10 cellular contexts compared by ENCODE assay signal in the genomic region with DNA sequence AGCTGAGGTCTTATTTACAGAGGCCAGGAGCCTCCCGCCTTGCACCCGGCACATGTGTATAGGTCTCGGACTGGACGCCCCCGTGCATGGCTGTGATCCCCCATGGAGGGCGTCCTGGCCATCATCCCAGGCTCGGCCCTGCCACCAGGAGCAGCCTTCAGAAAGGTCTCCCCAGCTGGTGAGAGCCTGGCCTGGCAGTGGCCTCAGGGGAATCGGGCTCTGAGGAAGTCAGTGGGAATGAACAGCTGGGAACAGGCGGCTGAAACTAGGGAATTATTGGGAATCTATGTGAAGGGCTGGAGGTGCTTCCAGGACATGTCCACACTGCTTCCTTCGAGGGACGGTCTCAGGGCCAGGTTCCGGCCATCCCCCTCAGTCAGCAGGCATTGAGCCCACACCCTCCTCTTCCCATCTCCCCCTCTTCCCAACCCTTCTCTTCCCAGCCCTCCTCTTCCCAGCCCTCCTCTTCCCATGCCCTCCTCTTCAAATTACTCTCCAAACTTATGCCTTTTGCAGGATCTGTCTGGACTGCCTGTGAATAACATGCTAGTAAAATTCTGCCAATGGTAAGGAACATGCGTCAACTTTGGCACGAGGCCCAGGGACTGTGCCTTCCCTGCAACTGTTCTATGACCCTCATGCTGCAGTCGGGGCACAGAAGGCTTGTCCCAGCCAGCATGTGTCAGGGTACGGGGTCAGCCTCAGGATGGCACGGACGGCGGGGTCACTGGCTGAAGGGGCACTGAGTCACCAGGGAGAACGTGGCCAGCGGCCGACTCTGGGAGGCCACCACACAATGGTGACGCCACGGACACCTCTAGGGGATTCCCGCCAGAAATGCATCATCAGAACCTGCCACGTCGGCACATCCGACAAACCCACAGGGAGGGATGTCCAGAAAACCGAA. TPM values are rescaled to one million over a fixed set of nuclear protein-coding genes. Genes with fewer than 3 reads are reported as not detected.
DNase-seq lines count a peak whose midpoint lies in the region; ATAC-seq lines count a peak whose summit lies in the region.
"Had no signal": no experiment of that assay in that cellular context is flagged by ENCODE, and none has a peak within 500 bp of the region (broad histone marks: within the 10 kb centered on the region; RNA-seq: fewer than 3 reads in every experiment).

No MANE protein-coding gene starts in this region.

- peak overlapping the region in 1 of 2 donors; percentile 8 for H3K4me3 Mint-ChIP-seq in effector memory CD8-positive, alpha-beta T cell
- H3K4me3 Mint-ChIP-seq in naive thymus-derived CD4-positive, alpha-beta T cell = peak overlapping the region in 2 of 10 donors; percentile 39 to 67

- no peak overlapping the region for H2AFZ ChIP-seq in ACC112 (ENCODE audit: low read length, unreplicated experiment)

- H3K9me3 ChIP-seq in naive thymus-derived CD4-positive, alpha-beta T cell (ENCODE audit: control insufficient read depth in 2 of 3, low read length in 3 of 3) = no peaks in the 10 kb centered on the region

- POLR2A ChIA-PET in naive thymus-derived CD4-positive, alpha-beta T cell (lab: Charles Lee) = no interaction called here

- no peaks in the 10 kb centered on the region for H3K9me3 Mint-ChIP-seq in effector memory CD8-positive, alpha-beta T cell
- peaks cover 0 to 9% (median 0%) of the 10 kb centered on the region in 11 donors for H3K9me3 Mint-ChIP-seq in naive thymus-derived CD4-positive, alpha-beta T cell

- peaks cover 6% of the 10 kb centered on the region; the same call in 1 of the 2 replicates for H3K36me3 ChIP-seq in ACC112 (ENCODE audit: insufficient read depth, low read length)
- peaks cover 4 to 89% (median 31%) of the 10 kb centered on the region in 3 experiments for H3K36me3 ChIP-seq in naive thymus-derived CD4-positive, alpha-beta T cell (ENCODE audit: control insufficient read depth in 2 of 3, insufficient read depth in 3 of 3, low read length in 3 of 3)

- peaks cover 3 to 14% of the 10 kb centered on the region in 2 donors for H3K4me1 Mint-ChIP-seq in effector memory CD8-positive, alpha-beta T cell (ENCODE audit: low read depth in 2 of 2)
- peaks cover 0 to 6% (median 3%) of the 10 kb centered on the region in 7 donors for H3K4me1 Mint-ChIP-seq in naive thymus-derived CD4-positive, alpha-beta T cell

- no peak overlapping the region for H3K4me3 ChIP-seq in ACC112 (ENCODE audit: low read depth, low read length)
- no peak overlapping the region for H3K4me3 ChIP-seq in naive thymus-derived CD4-positive, alpha-beta T cell (ENCODE audit: low read length)

- CTCF ChIA-PET in naive thymus-derived CD4-positive, alpha-beta T cell (lab: Charles Lee) = no interaction called here

- peak overlapping the region in 1 of 2 donors; percentile 89 for H3K27ac Mint-ChIP-seq in effector memory CD8-positive, alpha-beta T cell
- peak overlapping the region in 7 of 9 donors; percentile 23 to 81 (median 38) for H3K27ac Mint-ChIP-seq in naive thymus-derived CD4-positive, alpha-beta T cell

- DNase-seq in NCI-H1694 (lab: John Stamatoyannopoulos, UW) (peak; percentile 72), NOMO-1 (lab: John Stamatoyannopoulos, UW; ENCODE audit: unreplicated experiment in 2 of 2) (no peak)
- DNase-seq in effector memory CD8-positive, alpha-beta T cell = no peak
- no peak for DNase-seq in naive thymus-derived CD4-positive, alpha-beta T cell
- DNase-seq: amniotic stem cell, NCI-H1417 treated with DMSO at 0.1 percent for 48 hours had no signal

- no peaks in the 10 kb centered on the region for H3K27me3 Mint-ChIP-seq in effector memory CD8-positive, alpha-beta T cell
- no peaks in the 10 kb centered on the region for H3K27me3 Mint-ChIP-seq in naive thymus-derived CD4-positive, alpha-beta T cell

- peak; percentile 15 for ATAC-seq in effector memory CD8-positive, alpha-beta T cell (replicated peaks)
- ATAC-seq in naive thymus-derived CD4-positive, alpha-beta T cell = no peak
- ATAC-seq in GM21529 (IDR thresholded peaks at IDR 0.05; ENCODE audit: unreplicated experiment) (no peak), GM21360 (IDR thresholded peaks at IDR 0.05; ENCODE audit: unreplicated experiment) (no peak), HG02763 (IDR thresholded peaks at IDR 0.05; ENCODE audit: unreplicated experiment) (no peak)

- peaks cover 76% of the 10 kb centered on the region for H3K36me3 Mint-ChIP-seq in effector memory CD8-positive, alpha-beta T cell (ENCODE audit: insufficient read depth)
- H3K36me3 Mint-ChIP-seq in naive thymus-derived CD4-positive, alpha-beta T cell = peaks cover 8 to 37% (median 15%) of the 10 kb centered on the region in 5 donors

- H3K4me1 ChIP-seq in ACC112 (ENCODE audit: control insufficient read depth, insufficient read depth, low read length, unreplicated experiment) = peaks cover 25% of the 10 kb centered on the region
- no peaks in the 10 kb centered on the region for H3K4me1 ChIP-seq in naive thymus-derived CD4-positive, alpha-beta T cell (ENCODE audit: control insufficient read depth in 2 of 2, insufficient read depth in 2 of 2, low read length in 2 of 2)

- no peaks in the 10 kb centered on the region for H3K27me3 ChIP-seq in ACC112 (ENCODE audit: insufficient read depth, low read length)
- H3K27me3 ChIP-seq in naive thymus-derived CD4-positive, alpha-beta T cell (ENCODE audit: control insufficient read depth in 2 of 2, insufficient read depth in 2 of 2, low read length in 2 of 2) = no peaks in the 10 kb centered on the region

- H3K27ac ChIP-seq in ACC112 (ENCODE audit: low read depth, low read length) = peak overlapping the region; percentile 94
- no peak overlapping the region for H3K27ac ChIP-seq in naive thymus-derived CD4-positive, alpha-beta T cell (ENCODE audit: low read depth, low read length)

- intact Hi-C loops in naive thymus-derived CD4-positive, alpha-beta T cell (cut with micrococcal nuclease) = loop anchor here in 1 of 2 donors (10.0 kb wide), 1 partner anchor 183 kb away; no protein-coding TSS in a partner anchor

- no peaks in the 10 kb centered on the region for H3K79me2 ChIP-seq in ACC112 (ENCODE audit: control insufficient read depth, insufficient read depth, low read length, unreplicated experiment)

RNA-seq across cellular contexts. Expression of a gene that starts 24.2 kb away (rescaled TPM):
- total RNA-seq in naive thymus-derived CD4-positive, alpha-beta T cell = 10 to 100 TPM in 4 of 5 experiments, 1 to 10 TPM in 1; 8.0 to 27.0 (median 19.1) TPM
- polyA plus RNA-seq in naive thymus-derived CD4-positive, alpha-beta T cell = 1 to 10 TPM; 1.3 to 1.4 TPM
